In the genomic region with DNA sequence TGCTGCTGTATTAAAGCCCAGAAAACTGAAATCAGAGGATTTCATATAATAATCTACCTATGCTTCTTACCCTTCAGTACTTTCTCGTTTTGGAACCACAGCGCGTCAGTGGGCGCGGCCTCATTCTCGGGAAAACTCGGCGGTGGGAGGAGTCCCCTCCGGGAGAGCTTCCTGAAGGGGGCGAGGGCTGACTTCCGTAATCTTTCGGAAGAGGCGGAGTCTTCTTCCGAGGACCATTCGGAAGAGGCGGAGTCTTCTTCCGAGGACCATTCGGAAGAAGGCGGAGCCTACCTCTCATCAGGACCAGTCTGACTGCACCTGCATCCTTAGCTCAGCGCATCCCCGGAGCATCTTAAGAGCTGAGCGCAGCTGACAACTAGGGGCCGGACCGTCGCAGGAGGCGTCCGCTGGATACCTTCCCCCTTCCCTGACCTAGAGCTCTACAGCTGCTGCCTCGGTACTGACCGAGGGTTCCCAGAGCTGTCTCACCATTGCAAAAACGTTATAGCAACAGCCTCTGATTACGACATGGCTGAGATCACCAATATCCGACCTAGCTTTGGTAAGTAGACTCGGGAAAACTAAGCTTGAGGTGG, we compare ENCODE assay signal across 8 cellular contexts. TPM values are rescaled to one million over a fixed set of nuclear protein-coding genes. Genes with fewer than 3 reads are reported as not detected.
A peak's percentile ranks its signal among the peaks of the same experiment; 100 is the strongest.
DNase-seq lines count a peak whose midpoint lies in the region; ATAC-seq, FAIRE-seq and TF ChIP-seq lines count a peak whose summit lies in the region.

Gene SYT11, plus strand, starts transcription at position 334 of the 596 bp plus-strand sequence. Its CDS starts 195 bp downstream, at position 529.

- peaks cover 9% of the 10 kb centered on the region; the same call in 1 of the 2 replicates for H3K36me3 ChIP-seq in Karpas-422 (ENCODE audit: insufficient read depth, low read length)

- H2AFZ ChIP-seq in Karpas-422 (ENCODE audit: low read length): peak within 1 kb of the TSS; percentile 79

- peaks cover 37% of the 10 kb centered on the region for H3K4me1 ChIP-seq in Karpas-422 (ENCODE audit: low read length)

- no peaks in the 10 kb centered on the region for H4K20me1 ChIP-seq in Karpas-422 (ENCODE audit: insufficient read depth, low read depth, low read length)

- ATAC-seq in GM21786 (IDR thresholded peaks at IDR 0.05; ENCODE audit: unreplicated experiment): peak; percentile 64

- H3K27me3 ChIP-seq in Karpas-422 (ENCODE audit: low read length): no peaks in the 10 kb centered on the region

- H3K9me3 ChIP-seq in Karpas-422 (ENCODE audit: low read length): no peaks in the 10 kb centered on the region

- DNase-seq in DMS53 (lab: John Stamatoyannopoulos, UW) (peak; percentile 99), Karpas-422 (peak; percentile 99), RCC 7860 (ENCODE audit: low spot score) (peak; percentile 86), erythroblast (lab: John Stamatoyannopoulos, UW) (peak; percentile 93 to 94), mucosa of gallbladder (ENCODE audit: low spot score) (peak; percentile 95)
- DNase-seq in activated T-cell treated with anti-CD3 and anti-CD28 coated beads, Interleukin-2, amount 50 U/mL, for 48 hours: peak; percentile 97 to 98
- peak; percentile 92 for DNase-seq in stimulated activated CD8-positive, alpha-beta memory T cell treated with anti-CD3 and anti-CD28 coated beads, Interleukin-4, amount 100 ng/mL, for 24 hours (ENCODE audit: low read depth)

- H3K4me2 ChIP-seq in Karpas-422 (ENCODE audit: low read depth, low read length, poor library complexity, severe bottlenecking): peak within 1 kb of the TSS; percentile 92

- H3K4me3 ChIP-seq in Karpas-422 (ENCODE audit: low read length): peak within 1 kb of the TSS; percentile 85

- no peaks in the 10 kb centered on the region for H3K9me2 ChIP-seq in Karpas-422 (replicated peaks; ENCODE audit: insufficient read depth, low read length)

- H3K9ac ChIP-seq in Karpas-422 (ENCODE audit: low read length): peak within 1 kb of the TSS; percentile 81

- no peak for TF ChIP-seq POLR2A in erythroblast (IDR thresholded peaks at IDR 0.05; ENCODE audit: low read length)

- H3K27ac ChIP-seq in Karpas-422 (ENCODE audit: low read length): peak within 1 kb of the TSS; percentile 82

- peak; percentile 93 for FAIRE-seq in RCC 7860 (lab: Jason Lieb, UNC)

- peaks cover 72% of the 10 kb centered on the region for H3K79me2 ChIP-seq in Karpas-422 (ENCODE audit: low read length)

RNA-seq across cellular contexts. Expression of gene SYT11, which starts in this region (rescaled TPM):
- 40.8 and 51.2 TPM in 2 replicates for total RNA-seq in Karpas-422 (2014; rRNA removed; shearing (Covaris generic); ENCODE audit: low replicate concordance)
- total RNA-seq in mucosa of gallbladder: 23.4 TPM

Comparison
In these comparisons a context has a peak if more than half of its experiments do, and no peak if none do; other contexts are left out.
1. Peak in every context shown above with its lines: DNase-seq, ATAC-seq, H3K4me3 ChIP-seq and H3K27ac ChIP-seq.